In genomic region chr5:983238-983524, GRCh38 we compare ENCODE assay signal across 15 cellular contexts. TPM values are rescaled to one million over a fixed set of nuclear protein-coding genes. Genes with fewer than 3 reads are reported as not detected.
A peak's percentile ranks its signal among the peaks of the same experiment; 100 is the strongest.
DNase-seq lines count a peak whose midpoint lies in the region; ATAC-seq and TF ChIP-seq lines count a peak whose summit lies in the region.
"Had no signal": no experiment of that assay in that cellular context is flagged by ENCODE, and none has a peak within 500 bp of the region (broad histone marks: within the 10 kb centered on the region; RNA-seq: fewer than 3 reads in every experiment).

No MANE protein-coding gene starts in this region.

- no peaks in the 10 kb centered on the region for H3K79me2 ChIP-seq in neural progenitor cell (ENCODE audit: low read depth)

- H3K36me3 Mint-ChIP-seq in chondrocyte (ENCODE audit: low read depth): peaks cover 7% of the 10 kb centered on the region
- H3K36me3 Mint-ChIP-seq in neural progenitor cell: peaks cover 3% of the 10 kb centered on the region
- peaks cover 3% of the 10 kb centered on the region for H3K36me3 Mint-ChIP-seq in activated T-cell treated with anti-CD3 and anti-CD28 coated beads, Interleukin-2, amount 50 U/mL, for 24 hours (ENCODE audit: low read depth)

- H3F3A ChIP-seq in neural progenitor cell (ENCODE audit: low read depth): no peaks in the 10 kb centered on the region

- H3K4me3 ChIP-seq in neural progenitor cell (no peak overlapping the region), aorta (ENCODE audit: low read length in 2 of 2) (no peak overlapping the region)

- H4K20me1 ChIP-seq in neural progenitor cell (ENCODE audit: low read depth): no peaks in the 10 kb centered on the region

- H3K4me1 Mint-ChIP-seq in chondrocyte (ENCODE audit: low read depth) (peaks cover 16% of the 10 kb centered on the region), neural progenitor cell (peaks cover 26% of the 10 kb centered on the region)
- peaks cover 11% of the 10 kb centered on the region for H3K4me1 Mint-ChIP-seq in activated T-cell treated with anti-CD3 and anti-CD28 coated beads, Interleukin-2, amount 50 U/mL, for 24 hours (ENCODE audit: low read depth)

- H3K27ac ChIP-seq in neural progenitor cell (no peak overlapping the region), aorta (ENCODE audit: low read depth in 1 of 2, low read length in 2 of 2) (no peak overlapping the region)

- no peak overlapping the region for H3K9ac ChIP-seq in neural progenitor cell

- no peak overlapping the region for H3K4me2 ChIP-seq in neural progenitor cell

- TF ChIP-seq CTCF in chondrocyte (IDR thresholded peaks at IDR 0.05) (no peak), neural progenitor cell (IDR thresholded peaks at IDR 0.05) (no peak)

- peak; percentile 47 for DNase-seq in activated effector memory CD4-positive, alpha-beta T cell treated with anti-CD3 and anti-CD28 coated beads, Interleukin-2, amount 50 U/mL, for 16 hours
- no peak for DNase-seq in activated effector memory CD4-positive, alpha-beta T cell treated with Interleukin-2 at 50 U/mL for 16 hours
- DNase-seq in chondrocyte (ENCODE audit: low spot score) (peak; percentile 85), neural progenitor cell (ENCODE audit: low spot score) (no peak), aorta (peak in 1 of 2 donors; percentile 33), iPS-NIHi7 (ENCODE audit: extremely low spot score) (no peak)
- DNase-seq in activated T-cell treated with anti-CD3 and anti-CD28 coated beads, Interleukin-2, amount 50 U/mL, for 24 hours: no peak
- DNase-seq: Caco-2; EL; KG1; NCI-H1417 treated with DMSO at 0.1 percent for 48 hours; NCI-H2171 treated with DMSO at 0.1 percent for 48 hours; NCI-H446 treated with DMSO at 0.1 percent for 48 hours; NK-92 treated with Interleukin-12 subunit alpha and Interleukin-12 subunit beta, amount 100 ng/mL, for 24 hours had no signal

- peaks cover 20% of the 10 kb centered on the region for H3K9me3 Mint-ChIP-seq in chondrocyte (ENCODE audit: low read depth)
- H3K9me3 Mint-ChIP-seq in neural progenitor cell: peaks cover 33% of the 10 kb centered on the region
- H3K9me3 Mint-ChIP-seq in activated T-cell treated with anti-CD3 and anti-CD28 coated beads, Interleukin-2, amount 50 U/mL, for 24 hours: peaks cover 31% of the 10 kb centered on the region

- H3K4me1 ChIP-seq in neural progenitor cell (peaks cover 21% of the 10 kb centered on the region), aorta (ENCODE audit: control insufficient read depth in 1 of 2, insufficient read depth in 2 of 2, low read length in 2 of 2) (no peaks in the 10 kb centered on the region)

- intact Hi-C loops in aorta (cut with DNase I): no loop called here

- H3K9me3 ChIP-seq in neural progenitor cell (ENCODE audit: low read depth): no peaks in the 10 kb centered on the region
- no peaks in the 10 kb centered on the region for H3K9me3 ChIP-seq in aorta (ENCODE audit: control insufficient read depth, low read length)

- H3K27me3 Mint-ChIP-seq in chondrocyte (ENCODE audit: low read depth): peaks cover 65% of the 10 kb centered on the region
- peaks cover 17% of the 10 kb centered on the region for H3K27me3 Mint-ChIP-seq in neural progenitor cell (ENCODE audit: insufficient read depth, low read depth)
- H3K27me3 Mint-ChIP-seq in activated T-cell treated with anti-CD3 and anti-CD28 coated beads, Interleukin-2, amount 50 U/mL, for 24 hours: peaks cover 41% of the 10 kb centered on the region

- WGBS in aorta, 2 donors: 86 to 89% methylated on average over 6 to 7 of the region's 7 CpGs

- H3K27me3 ChIP-seq in neural progenitor cell (no peaks in the 10 kb centered on the region), aorta (ENCODE audit: control insufficient read depth in 1 of 2, insufficient read depth in 2 of 2, low read length in 1 of 2) (no peaks in the 10 kb centered on the region)

- H2AFZ ChIP-seq in neural progenitor cell (replicated peaks): no peak overlapping the region

- no peaks in the 10 kb centered on the region for H3K36me3 ChIP-seq in neural progenitor cell
- no peaks in the 10 kb centered on the region for H3K36me3 ChIP-seq in aorta (ENCODE audit: control insufficient read depth in 1 of 2, insufficient read depth in 2 of 2, low read length in 1 of 2)

- H3K4me3 Mint-ChIP-seq in chondrocyte (ENCODE audit: unreplicated experiment) (no peak overlapping the region), neural progenitor cell (no peak overlapping the region)
- no peak overlapping the region for H3K4me3 Mint-ChIP-seq in activated T-cell treated with anti-CD3 and anti-CD28 coated beads, Interleukin-2, amount 50 U/mL, for 24 hours
- H3K4me3 Mint-ChIP-seq: H9 had no signal

- peak; percentile 6 for ATAC-seq in aorta (ENCODE audit: low FRiP score)

- H3K27ac Mint-ChIP-seq in chondrocyte (ENCODE audit: unreplicated experiment) (no peak overlapping the region), neural progenitor cell (peak overlapping the region; percentile 91)
- no peak overlapping the region for H3K27ac Mint-ChIP-seq in activated T-cell treated with anti-CD3 and anti-CD28 coated beads, Interleukin-2, amount 50 U/mL, for 24 hours
- H3K27ac Mint-ChIP-seq: H9 had no signal

RNA-seq across cellular contexts. Expression of gene NKD2, which starts 25.4 kb away (rescaled TPM):
- not detected in 3 replicates for total RNA-seq in chondrocyte
- 1.3 and 3.2 TPM in 2 replicates for total RNA-seq in neural progenitor cell (ENCODE audit: low replicate concordance)
- total RNA-seq in aorta: 1 to 10 TPM; 2.8 to 6.8 TPM
- polyA plus RNA-seq in aorta: under 1 TPM in 1 of 2 donors, not detected in 1; 0.10 TPM

Comparison
In these comparisons a context has a peak if more than half of its experiments do, and no peak if none do; other contexts are left out.
1. DNase-seq: peak in activated effector memory CD4-positive, alpha-beta T cell treated with anti-CD3 and anti-CD28 coated beads, Interleukin-2, amount 50 U/mL, for 16 hours (single experiment) and chondrocyte (single experiment); none in activated effector memory CD4-positive, alpha-beta T cell treated with Interleukin-2 at 50 U/mL for 16 hours (single experiment), neural progenitor cell (single experiment), iPS-NIHi7 (single experiment) and activated T-cell treated with anti-CD3 and anti-CD28 coated beads, Interleukin-2, amount 50 U/mL, for 24 hours (single experiment).